Comparison of ENCODE assay signal across 33 cellular contexts in the genomic region with DNA sequence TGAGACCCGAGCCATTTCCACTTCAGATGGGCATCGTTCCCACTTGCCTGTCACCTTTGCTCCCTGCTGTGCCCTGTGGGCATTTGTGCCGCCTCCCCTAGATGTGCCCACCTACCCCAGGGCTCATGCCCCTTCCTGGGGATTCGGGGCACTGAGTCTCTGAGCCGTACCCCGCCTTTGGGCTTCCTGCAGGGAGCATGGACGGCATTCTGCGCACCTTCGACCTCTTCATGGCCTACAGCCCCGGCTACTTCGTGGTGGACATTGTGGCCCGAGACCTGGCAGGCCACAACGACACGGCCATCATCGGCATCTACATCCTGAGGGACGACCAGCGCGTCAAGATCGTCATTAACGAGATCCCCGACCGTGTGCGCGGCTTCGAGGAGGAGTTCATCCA.
"Had no signal": no experiment of that assay in that cellular context is flagged by ENCODE, and none has a peak within 500 bp of the region (broad histone marks: within the 10 kb centered on the region; RNA-seq: fewer than 3 reads in every experiment).

No MANE protein-coding gene starts in this region.

- H3K4me1 ChIP-seq: ascending aorta, breast epithelium had no signal

- H3K9me3 ChIP-seq: ascending aorta, breast epithelium, colonic mucosa, esophagus squamous epithelium, gastroesophageal sphincter had no signal

- FAIRE-seq: endometrium, endothelial cell of umbilical vein had no signal

- H3K36me3 ChIP-seq: ascending aorta, breast epithelium, cardiac muscle cell, colonic mucosa had no signal

- H3K27ac ChIP-seq: ascending aorta, breast epithelium, cardiac muscle cell, colonic mucosa, epithelial cell of prostate, esophagus squamous epithelium, gastroesophageal sphincter had no signal

- H3K27me3 ChIP-seq: ascending aorta, breast epithelium, colonic mucosa, esophagus squamous epithelium, gastroesophageal sphincter had no signal

- DNase-seq: activated CD4-positive, alpha-beta memory T cell treated with anti-CD3 and anti-CD28 coated beads for 36 hours; activated CD4-positive, alpha-beta T cell treated with anti-CD3 and anti-CD28 coated beads for 36 hours; activated CD4-positive, alpha-beta T cell treated with anti-CD3 and anti-CD28 coated beads, Interleukin-2, amount 10 ng/mL, durations not matched to agents 24 days and 14 days; activated CD4-positive, CD25-positive, alpha-beta regulatory T cell; activated CD4-positive, CD25-positive, alpha-beta regulatory T cell treated with anti-CD3 and anti-CD28 coated beads, Interleukin-2, amount 50 U/mL, for 72 hours; activated CD8-positive, alpha-beta memory T cell treated with anti-CD3 and anti-CD28 coated beads, Interleukin-2, amount 10 ng/mL, durations not matched to agents 7 days and 5 days; activated CD8-positive, alpha-beta memory T cell treated with anti-CD3 and anti-CD28 coated beads, Interleukin-2, amount 50 U/mL, for 4 hours; activated CD8-positive, alpha-beta T cell treated with anti-CD3 and anti-CD28 coated beads, Interleukin-2, amount 10 ng/mL, durations not matched to agents 7 days and 5 days; activated effector memory CD4-positive, alpha-beta T cell treated with anti-CD3 and anti-CD28 coated beads, Interleukin-2, amount 50 U/mL, for 16 hours; activated naive CD4-positive, alpha-beta T cell treated with anti-CD3 and anti-CD28 coated beads, Interleukin-2, amount 10 ng/mL, durations not matched to agents 7 days and 5 days; activated naive CD8-positive, alpha-beta T cell treated with anti-CD3 and anti-CD28 coated beads, Interleukin-2, amount 10 ng/mL, durations not matched to agents 7 days and 5 days; activated T-cell treated with anti-CD3 and anti-CD28 coated beads, Interleukin-2, amount 50 U/mL, for 1 hour; activated T-cell treated with anti-CD3 and anti-CD28 coated beads, Interleukin-2, amount 50 U/mL, for 48 hours; central memory CD4-positive, alpha-beta T cell; cerebellar nuclear complex; colonic mucosa; effector CD8-positive, alpha-beta T cell; esophagus squamous epithelium; foreskin melanocyte; T-helper 1 cell; T-helper 17 cell had no signal

- H3K36me3 Mint-ChIP-seq: activated CD8-positive, alpha-beta memory T cell treated with anti-CD3 and anti-CD28 coated beads, Interleukin-2, amount 10 ng/mL, durations not matched to agents 7 days and 5 days; activated naive CD4-positive, alpha-beta T cell treated with anti-CD3 and anti-CD28 coated beads, Interleukin-2, amount 10 ng/mL, durations not matched to agents 7 days and 5 days; activated naive CD4-positive, alpha-beta T cell treated with anti-CD3 and anti-CD28 coated beads, Interleukin-2, amount 50 U/mL, for 72 hours; activated naive CD8-positive, alpha-beta T cell treated with anti-CD3 and anti-CD28 coated beads, Interleukin-2, amount 10 ng/mL, durations not matched to agents 7 days and 5 days had no signal

- H3K9me3 Mint-ChIP-seq: activated CD4-positive, alpha-beta memory T cell treated with anti-CD3 and anti-CD28 coated beads for 36 hours; activated CD4-positive, alpha-beta T cell treated with anti-CD3 and anti-CD28 coated beads, Interleukin-2, amount 10 ng/mL, durations not matched to agents 24 days and 14 days; activated naive CD4-positive, alpha-beta T cell treated with anti-CD3 and anti-CD28 coated beads, Interleukin-2, amount 10 ng/mL, durations not matched to agents 7 days and 5 days; activated naive CD4-positive, alpha-beta T cell treated with anti-CD3 and anti-CD28 coated beads, Interleukin-2, amount 50 U/mL, for 72 hours; activated naive CD8-positive, alpha-beta T cell treated with anti-CD3 and anti-CD28 coated beads, Interleukin-2, amount 10 ng/mL, durations not matched to agents 7 days and 5 days; activated T-helper 1 cell treated with anti-CD3 and anti-CD28 coated beads, Interleukin-12 subunit alpha, Interleukin-12 subunit beta, Interleukin-2, Interleukin-4 antibody, amounts not matched to agents 30 ng/mL and 10 ng/mL and 1 ng/mL, durations not matched to agents 14 hours and 24 hours and 36 hours; activated T-helper 2 cell treated with anti-CD3 and anti-CD28 coated beads, Interferon-gamma antibody, Interleukin-2, Interleukin-4, amounts not matched to agents 10 μg/mL and 5 μg/mL and 100 μg/mL, durations not matched to agents 14 hours and 24 hours and 36 hours; brain; T-helper 2 cell treated with Interferon-gamma antibody and Interleukin-4, amounts not matched to agents 5 μg/mL and 100 μg/mL, for 36 hours had no signal

- H3K27me3 Mint-ChIP-seq: activated CD4-positive, alpha-beta memory T cell treated with anti-CD3 and anti-CD28 coated beads for 36 hours; activated CD4-positive, alpha-beta T cell treated with anti-CD3 and anti-CD28 coated beads for 36 hours; T-helper 17 cell had no signal

- H3K4me3 Mint-ChIP-seq: activated CD4-positive, alpha-beta memory T cell treated with anti-CD3 and anti-CD28 coated beads for 36 hours; activated CD4-positive, alpha-beta T cell treated with anti-CD3 and anti-CD28 coated beads for 36 hours; activated CD4-positive, alpha-beta T cell treated with anti-CD3 and anti-CD28 coated beads, Interleukin-2, amount 10 ng/mL, durations not matched to agents 24 days and 14 days; activated CD8-positive, alpha-beta memory T cell treated with anti-CD3 and anti-CD28 coated beads, Interleukin-2, amount 10 ng/mL, durations not matched to agents 7 days and 5 days; activated CD8-positive, alpha-beta T cell treated with anti-CD3 and anti-CD28 coated beads, Interleukin-2, amount 10 ng/mL, durations not matched to agents 7 days and 5 days; activated naive CD4-positive, alpha-beta T cell treated with anti-CD3 and anti-CD28 coated beads, Interleukin-2, amount 10 ng/mL, durations not matched to agents 7 days and 5 days; activated naive CD8-positive, alpha-beta T cell treated with anti-CD3 and anti-CD28 coated beads, Interleukin-2, amount 10 ng/mL, durations not matched to agents 7 days and 5 days; activated T-helper 1 cell treated with anti-CD3 and anti-CD28 coated beads, Interleukin-12 subunit alpha, Interleukin-12 subunit beta, Interleukin-2, Interleukin-4 antibody, amounts not matched to agents 30 ng/mL and 10 ng/mL and 1 ng/mL, durations not matched to agents 14 hours and 24 hours and 36 hours; brain; T-helper 17 cell; T-helper 2 cell treated with Interferon-gamma antibody and Interleukin-4, amounts not matched to agents 5 μg/mL and 100 μg/mL, for 36 hours had no signal

- H3K27ac Mint-ChIP-seq: activated CD4-positive, alpha-beta memory T cell treated with anti-CD3 and anti-CD28 coated beads for 36 hours; activated CD4-positive, alpha-beta T cell treated with anti-CD3 and anti-CD28 coated beads for 36 hours; activated CD4-positive, alpha-beta T cell treated with anti-CD3 and anti-CD28 coated beads, Interleukin-2, amount 10 ng/mL, durations not matched to agents 24 days and 14 days; activated CD8-positive, alpha-beta memory T cell treated with anti-CD3 and anti-CD28 coated beads, Interleukin-2, amount 10 ng/mL, durations not matched to agents 7 days and 5 days; activated CD8-positive, alpha-beta T cell treated with anti-CD3 and anti-CD28 coated beads, Interleukin-2, amount 10 ng/mL, durations not matched to agents 7 days and 5 days; activated naive CD4-positive, alpha-beta T cell treated with anti-CD3 and anti-CD28 coated beads, Interleukin-2, amount 10 ng/mL, durations not matched to agents 7 days and 5 days; activated naive CD8-positive, alpha-beta T cell treated with anti-CD3 and anti-CD28 coated beads, Interleukin-2, amount 10 ng/mL, durations not matched to agents 7 days and 5 days; activated T-helper 1 cell treated with anti-CD3 and anti-CD28 coated beads, Interleukin-12 subunit alpha, Interleukin-12 subunit beta, Interleukin-2, Interleukin-4 antibody, amounts not matched to agents 30 ng/mL and 10 ng/mL and 1 ng/mL, durations not matched to agents 14 hours and 24 hours and 36 hours; activated T-helper 2 cell treated with anti-CD3 and anti-CD28 coated beads, Interferon-gamma antibody, Interleukin-2, Interleukin-4, amounts not matched to agents 10 μg/mL and 5 μg/mL and 100 μg/mL, durations not matched to agents 14 hours and 24 hours and 36 hours; T-helper 2 cell treated with Interferon-gamma antibody and Interleukin-4, amounts not matched to agents 5 μg/mL and 100 μg/mL, for 36 hours had no signal

- H3K4me3 ChIP-seq: ascending aorta, breast epithelium, cardiac muscle cell, colonic mucosa, esophagus squamous epithelium, gastroesophageal sphincter had no signal

- ATAC-seq: activated CD4-positive, alpha-beta T cell treated with anti-CD3 and anti-CD28 coated beads for 36 hours; activated CD8-positive, alpha-beta memory T cell treated with anti-CD3 and anti-CD28 coated beads, Interleukin-2, amount 10 ng/mL, durations not matched to agents 7 days and 5 days; activated CD8-positive, alpha-beta T cell treated with anti-CD3 and anti-CD28 coated beads, Interleukin-2, amount 10 ng/mL, durations not matched to agents 7 days and 5 days; activated naive CD4-positive, alpha-beta T cell treated with anti-CD3 and anti-CD28 coated beads, Interleukin-2, amount 50 U/mL, for 72 hours; gastroesophageal sphincter; T-helper 17 cell had no signal
